In the genomic region with DNA sequence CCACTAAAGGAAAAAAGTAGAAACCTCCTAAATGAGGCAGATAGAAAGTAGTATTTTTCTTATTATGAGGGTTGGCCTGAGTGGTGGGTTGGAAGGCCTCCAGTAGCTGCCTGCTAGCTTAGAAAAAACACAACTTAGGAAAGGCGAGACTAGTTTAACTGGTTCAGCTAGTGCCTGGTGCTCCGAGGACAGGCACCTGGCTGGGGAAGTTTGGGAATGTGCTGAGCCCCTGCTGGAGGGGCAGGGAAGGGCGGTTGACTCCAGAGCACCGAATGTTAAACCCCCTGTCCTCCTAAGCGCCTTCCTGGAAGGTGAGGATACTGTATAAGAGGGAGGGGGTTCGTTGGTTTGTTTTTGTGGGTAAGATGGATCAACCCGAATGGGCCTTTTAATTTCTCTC, we compare ENCODE assay signal across 8 cellular contexts. TPM values are rescaled to one million over a fixed set of nuclear protein-coding genes. Genes with fewer than 3 reads are reported as not detected.
DNase-seq lines count a peak whose midpoint lies in the region; ATAC-seq and TF ChIP-seq lines count a peak whose summit lies in the region.

No MANE protein-coding gene starts in this region.

- H3K4me3 ChIP-seq in AG09309 (ENCODE audit: control insufficient read depth, low read depth, low read length) (no peak overlapping the region), GM12865 (ENCODE audit: low read depth, low read length) (no peak overlapping the region), astrocyte of the cerebellum (ENCODE audit: low read depth, low read length) (no peak overlapping the region), liver (ENCODE audit: low read depth in 1 of 3, low read length in 3 of 3) (no peak overlapping the region)

- TF ChIP-seq CTCF in AG09309 (IDR thresholded peaks at IDR 0.05; ENCODE audit: control insufficient read depth, insufficient read depth, low read depth, low read length, missing control alignments) (peak; percentile 24), GM12865 (IDR thresholded peaks at IDR 0.05; ENCODE audit: insufficient read depth, low read depth, low read length, missing control alignments) (peak; percentile 13), astrocyte of the cerebellum (IDR thresholded peaks at IDR 0.05; ENCODE audit: low read depth, low read length, missing control alignments) (peak; percentile 52), liver (IDR thresholded peaks at IDR 0.05; ENCODE audit: low read depth, low read length, missing input control) (peak; percentile 6)

- TF ChIP-seq RAD21 in liver (IDR thresholded peaks at IDR 0.05): peak in 1 of 2 donors; percentile 36

- no peak for ATAC-seq in GM21360 (IDR thresholded peaks at IDR 0.05; ENCODE audit: unreplicated experiment)
- ATAC-seq in GM18505 (IDR thresholded peaks at IDR 0.05; ENCODE audit: unreplicated experiment): no peak

- no peaks in the 10 kb centered on the region for H3K9me3 ChIP-seq in liver (ENCODE audit: control insufficient read depth in 4 of 4, low read length in 3 of 4)

- in situ Hi-C loops in astrocyte of the cerebellum (cut with HindIII; ENCODE audit: low sequenced_read_pairs): no loop called here

- H3K36me3 ChIP-seq in liver (ENCODE audit: control insufficient read depth in 4 of 4, insufficient read depth in 3 of 4, low read depth in 1 of 4, low read length in 3 of 4): peaks cover 0 to 3% (median 1%) of the 10 kb centered on the region in 4 donors

- H3K27ac ChIP-seq in liver (ENCODE audit: low read depth in 1 of 2, low read length in 2 of 2): no peak overlapping the region

- H3K9ac ChIP-seq in liver (ENCODE audit: low read depth in 1 of 2, low read length in 2 of 2): no peak overlapping the region

- DNase-seq in AG09309 (ENCODE audit: low read depth) (no peak), GM12865 (ENCODE audit: low read depth) (no peak), astrocyte of the cerebellum (ENCODE audit: low read depth) (peak; percentile 49), SW480 (ENCODE audit: low spot score) (no peak), CD1c-positive myeloid dendritic cell (ENCODE audit: extremely low spot score) (no peak)

- WGBS in liver: 84% methylated on average over 7 of the region's 7 CpGs

- no peaks in the 10 kb centered on the region for H3K27me3 ChIP-seq in liver (ENCODE audit: control insufficient read depth in 4 of 4, insufficient read depth in 4 of 4, low read length in 3 of 4)

- H3K4me1 ChIP-seq in liver (ENCODE audit: control insufficient read depth in 4 of 4, insufficient read depth in 4 of 4, low read length in 3 of 4): peaks cover 0 to 16% (median 4%) of the 10 kb centered on the region in 4 donors

- TF ChIP-seq POLR2A in GM18505 (IDR thresholded peaks at IDR 0.05; ENCODE audit: borderline replicate concordance, extremely low read depth, insufficient read depth, insufficient read length): no peak

TF ChIP-seq in liver, 16 proteins besides CTCF, POLR2A, EP300 and RAD21:
- TF ChIP-seq, protein P1, sequence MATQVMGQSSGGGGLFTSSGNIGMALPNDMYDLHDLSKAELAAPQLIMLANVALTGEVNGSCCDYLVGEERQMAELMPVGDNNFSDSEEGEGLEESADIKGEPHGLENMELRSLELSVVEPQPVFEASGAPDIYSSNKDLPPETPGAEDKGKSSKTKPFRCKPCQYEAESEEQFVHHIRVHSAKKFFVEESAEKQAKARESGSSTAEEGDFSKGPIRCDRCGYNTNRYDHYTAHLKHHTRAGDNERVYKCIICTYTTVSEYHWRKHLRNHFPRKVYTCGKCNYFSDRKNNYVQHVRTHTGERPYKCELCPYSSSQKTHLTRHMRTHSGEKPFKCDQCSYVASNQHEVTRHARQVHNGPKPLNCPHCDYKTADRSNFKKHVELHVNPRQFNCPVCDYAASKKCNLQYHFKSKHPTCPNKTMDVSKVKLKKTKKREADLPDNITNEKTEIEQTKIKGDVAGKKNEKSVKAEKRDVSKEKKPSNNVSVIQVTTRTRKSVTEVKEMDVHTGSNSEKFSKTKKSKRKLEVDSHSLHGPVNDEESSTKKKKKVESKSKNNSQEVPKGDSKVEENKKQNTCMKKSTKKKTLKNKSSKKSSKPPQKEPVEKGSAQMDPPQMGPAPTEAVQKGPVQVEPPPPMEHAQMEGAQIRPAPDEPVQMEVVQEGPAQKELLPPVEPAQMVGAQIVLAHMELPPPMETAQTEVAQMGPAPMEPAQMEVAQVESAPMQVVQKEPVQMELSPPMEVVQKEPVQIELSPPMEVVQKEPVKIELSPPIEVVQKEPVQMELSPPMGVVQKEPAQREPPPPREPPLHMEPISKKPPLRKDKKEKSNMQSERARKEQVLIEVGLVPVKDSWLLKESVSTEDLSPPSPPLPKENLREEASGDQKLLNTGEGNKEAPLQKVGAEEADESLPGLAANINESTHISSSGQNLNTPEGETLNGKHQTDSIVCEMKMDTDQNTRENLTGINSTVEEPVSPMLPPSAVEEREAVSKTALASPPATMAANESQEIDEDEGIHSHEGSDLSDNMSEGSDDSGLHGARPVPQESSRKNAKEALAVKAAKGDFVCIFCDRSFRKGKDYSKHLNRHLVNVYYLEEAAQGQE (IDR thresholded peaks at IDR 0.05): no peak
- TF ChIP-seq, protein P2, sequence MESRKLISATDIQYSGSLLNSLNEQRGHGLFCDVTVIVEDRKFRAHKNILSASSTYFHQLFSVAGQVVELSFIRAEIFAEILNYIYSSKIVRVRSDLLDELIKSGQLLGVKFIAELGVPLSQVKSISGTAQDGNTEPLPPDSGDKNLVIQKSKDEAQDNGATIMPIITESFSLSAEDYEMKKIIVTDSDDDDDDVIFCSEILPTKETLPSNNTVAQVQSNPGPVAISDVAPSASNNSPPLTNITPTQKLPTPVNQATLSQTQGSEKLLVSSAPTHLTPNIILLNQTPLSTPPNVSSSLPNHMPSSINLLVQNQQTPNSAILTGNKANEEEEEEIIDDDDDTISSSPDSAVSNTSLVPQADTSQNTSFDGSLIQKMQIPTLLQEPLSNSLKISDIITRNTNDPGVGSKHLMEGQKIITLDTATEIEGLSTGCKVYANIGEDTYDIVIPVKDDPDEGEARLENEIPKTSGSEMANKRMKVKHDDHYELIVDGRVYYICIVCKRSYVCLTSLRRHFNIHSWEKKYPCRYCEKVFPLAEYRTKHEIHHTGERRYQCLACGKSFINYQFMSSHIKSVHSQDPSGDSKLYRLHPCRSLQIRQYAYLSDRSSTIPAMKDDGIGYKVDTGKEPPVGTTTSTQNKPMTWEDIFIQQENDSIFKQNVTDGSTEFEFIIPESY (IDR thresholded peaks at IDR 0.05): no peak
- TF ChIP-seq JUND (IDR thresholded peaks at IDR 0.05): no peak
- no peak for TF ChIP-seq HNF4A (conservative IDR thresholded peaks at IDR 0.05)
- TF ChIP-seq FOXA2 (IDR thresholded peaks at IDR 0.05): no peak
- no peak for TF ChIP-seq RXRA (IDR thresholded peaks at IDR 0.05)

RNA-seq across cellular contexts. Expression of a gene that starts 19.9 kb away (rescaled TPM):
- total RNA-seq in liver: 10 to 100 TPM; 27.7 to 84.1 TPM
- polyA plus RNA-seq in liver: 10 to 100 TPM; 69.6 to 83.1 TPM

RNA-seq across cellular contexts. Expression of a gene that starts 51.6 kb away (rescaled TPM):
- total RNA-seq in liver: 1 to 10 TPM; 8.1 to 8.5 TPM
- polyA plus RNA-seq in liver: 1 to 10 TPM; 3.8 to 4.0 TPM
